Comparison of ENCODE assay signal across 14 cellular contexts in the genomic region with DNA sequence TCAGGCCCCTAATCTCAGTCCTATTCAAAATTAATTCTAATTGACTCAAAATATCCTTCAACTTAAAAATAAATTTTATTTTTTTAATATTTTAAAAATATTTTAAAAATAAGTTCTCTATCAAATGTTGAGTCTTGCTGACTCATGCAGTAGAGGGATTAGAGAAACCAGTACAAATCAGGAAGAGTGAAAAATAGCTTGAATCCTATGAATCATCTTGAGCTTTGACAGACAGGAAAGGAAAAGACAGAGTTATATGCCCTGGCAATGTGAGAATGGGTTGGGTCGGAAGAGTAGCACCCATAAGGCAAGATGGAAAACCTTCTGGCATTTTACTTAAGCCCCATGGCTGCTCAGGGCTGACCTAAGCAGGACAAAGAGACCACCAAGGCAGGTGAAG.
DNase-seq lines count a peak whose midpoint lies in the region; ATAC-seq and TF ChIP-seq lines count a peak whose summit lies in the region.
"Had no signal": no experiment of that assay in that cellular context is flagged by ENCODE, and none has a peak within 500 bp of the region (broad histone marks: within the 10 kb centered on the region; RNA-seq: fewer than 3 reads in every experiment).

No MANE protein-coding gene starts in this region.

- 52 to 76% (median 62%) methylated on average over 1 of the region's 1 CpG for whole genome bisulfite sequencing in adrenal gland, 4 donors

- H3K9me2 ChIP-seq in PC-3 (replicated peaks; ENCODE audit: low read length): no peaks in the 10 kb centered on the region

- intact Hi-C loops in PC-3 (cut with micrococcal nuclease): loop anchor here (5.0 kb wide), 2 partner anchors 178 to 703 kb away; no protein-coding TSS in a partner anchor
- intact Hi-C loops in adrenal gland (cut with DNase I): no loop called here

- H3K36me3 ChIP-seq in PC-3 (ENCODE audit: low read depth, low read length) (no peaks in the 10 kb centered on the region), adrenal gland (replicated peaks in 1 of 2) (no peaks in the 10 kb centered on the region)
- H3K36me3 ChIP-seq: thoracic aorta had no signal

- H2AFZ ChIP-seq in PC-3 (ENCODE audit: low read length): peak overlapping the region; percentile 71

- H4K20me1 ChIP-seq in PC-3 (ENCODE audit: low read length): no peaks in the 10 kb centered on the region

- peak; percentile 45 for DNase-seq in NOMO-1 treated with DMSO at 0.1 percent for 48 hours (lab: John Stamatoyannopoulos, UW; ENCODE audit: unreplicated experiment)
- DNase-seq in NOMO-1 treated with dmso at 0.1 percent for 144 hours (lab: John Stamatoyannopoulos, UW; ENCODE audit: unreplicated experiment): no peak
- peak; percentile 85 for DNase-seq in PC-3
- peak; percentile 33 for DNase-seq in epithelial cell of prostate (ENCODE audit: low read depth, low spot score)
- peak; percentile 18 for DNase-seq in skeletal muscle cell (ENCODE audit: low read depth)
- DNase-seq in AG08396 (ENCODE audit: low spot score): no peak
- no peak for DNase-seq in ureter (ENCODE audit: low spot score)
- no peak for DNase-seq in adrenal gland
- DNase-seq: activated CD8-positive, alpha-beta memory T cell treated with anti-CD3 and anti-CD28 coated beads for 24 hours; cortex of kidney; T1000 had no signal

- no peaks in the 10 kb centered on the region for H3F3A ChIP-seq in PC-3 (ENCODE audit: low read length, unreplicated experiment)

- H3K9ac ChIP-seq in PC-3 (ENCODE audit: low read length): peak overlapping the region; percentile 23; the same call in 1 of the 2 replicates

- H3K9me3 ChIP-seq in PC-3 (ENCODE audit: low read length): no peaks in the 10 kb centered on the region
- H3K9me3 ChIP-seq in adrenal gland (replicated peaks in 1 of 3): no peaks in the 10 kb centered on the region
- H3K9me3 ChIP-seq: thoracic aorta had no signal

- POLR2A ChIA-PET in PC-3 (lab: Charles Lee; ENCODE audit: unreplicated experiment): interaction anchor here (0.6 kb wide), 1 partner anchor 507 kb away, joined by 3 read pairs; no protein-coding TSS in a partner anchor

- H3K4me1 ChIP-seq in PC-3 (ENCODE audit: insufficient read depth, low read length): peaks cover 36% of the 10 kb centered on the region
- no peaks in the 10 kb centered on the region for H3K4me1 ChIP-seq in adrenal gland (replicated peaks in 1 of 2)

- no peaks in the 10 kb centered on the region for H3K79me2 ChIP-seq in PC-3 (ENCODE audit: low read length)

- H3K27me3 ChIP-seq in PC-3 (ENCODE audit: low read length) (no peaks in the 10 kb centered on the region), adrenal gland (peaks cover 4% of the 10 kb centered on the region)

- TF ChIP-seq CTCF in PC-3 (conservative IDR thresholded peaks at IDR 0.05; ENCODE audit: low read depth, low read length): no peak
- TF ChIP-seq CTCF in adrenal gland (IDR thresholded peaks at IDR 0.05): no peak

- no peak for TF ChIP-seq POLR2A in adrenal gland (IDR thresholded peaks at IDR 0.05)

- CTCF ChIA-PET in PC-3 (lab: Charles Lee): no interaction called here

- peak overlapping the region; percentile 78 for H3K27ac ChIP-seq in PC-3 (ENCODE audit: low read length)
- H3K27ac ChIP-seq in epithelial cell of prostate: peak overlapping the region; percentile 68
- H3K27ac ChIP-seq in adrenal gland: no peak overlapping the region
- H3K27ac ChIP-seq: 22Rv1, thoracic aorta had no signal

- ATAC-seq in PC-3: peak; percentile 81

- H3K4me3 ChIP-seq in PC-3 (ENCODE audit: low read length) (no peak overlapping the region), skeletal muscle cell (ENCODE audit: low read depth, low read length) (no peak overlapping the region), adrenal gland (no peak overlapping the region)
- H3K4me3 ChIP-seq: skin epidermis, thoracic aorta had no signal

- no TSS peak for BruUV-seq in PC-3 (replicated peaks; lab: Mats Ljungman, UMichigan)

- peak overlapping the region; percentile 57 for H3K4me2 ChIP-seq in PC-3 (ENCODE audit: low read length)

Comparison
In these comparisons a context has a peak if more than half of its experiments do, and no peak if none do; other contexts are left out.
1. DNase-seq: peak in NOMO-1 treated with DMSO at 0.1 percent for 48 hours (single experiment), PC-3 (single experiment), epithelial cell of prostate (single experiment) and skeletal muscle cell (single experiment); none in NOMO-1 treated with dmso at 0.1 percent for 144 hours (single experiment), AG08396 (single experiment), ureter (single experiment) and adrenal gland (0 of 7).
2. H3K27ac ChIP-seq: peak in PC-3 (single experiment) and epithelial cell of prostate (single experiment); none in adrenal gland (0 of 5).